1 cellular context compared by ENCODE assay signal in the genomic region with DNA sequence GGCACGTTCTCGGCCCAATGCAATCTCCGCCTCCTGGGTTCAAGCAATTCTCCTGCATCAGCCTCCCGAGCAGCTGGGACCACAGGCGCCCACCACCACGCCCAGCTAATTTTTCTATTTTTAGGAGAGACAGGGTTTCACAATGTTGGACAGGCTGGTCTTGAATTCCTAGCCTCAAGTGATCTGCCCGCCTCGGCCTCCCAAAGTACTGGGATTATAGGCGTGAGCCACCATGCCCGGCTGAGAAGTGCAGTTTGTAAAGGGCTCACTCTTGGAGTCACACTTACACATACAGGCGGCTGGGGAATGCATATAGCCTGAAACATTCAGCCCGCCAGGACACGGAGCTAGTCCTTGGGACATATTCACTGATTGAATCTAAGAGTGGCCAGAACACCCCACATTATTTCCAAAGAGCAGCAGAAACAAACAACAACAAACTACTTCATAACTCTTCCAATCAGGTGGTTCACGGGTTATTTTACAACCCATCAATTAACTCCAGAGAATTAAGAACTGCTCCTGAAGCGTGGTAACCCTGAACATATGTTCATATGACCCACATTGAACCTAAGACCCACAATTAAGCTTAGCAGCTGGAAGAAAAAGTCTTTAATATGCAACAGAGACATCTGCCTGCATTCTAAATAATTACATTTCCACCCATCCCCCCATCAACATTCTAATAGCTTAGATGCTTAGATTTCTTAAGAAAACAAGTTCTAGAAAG.
TF ChIP-seq lines count a peak whose summit lies in the region.

No MANE protein-coding gene starts in this region.

TF ChIP-seq in IMR-90, 13 proteins besides CTCF, POLR2A, EP300 and RAD21:
- TF ChIP-seq RCOR1 (IDR thresholded peaks at IDR 0.05; ENCODE audit: insufficient replicate concordance, low read length) (no peak), BHLHE40 (IDR thresholded peaks at IDR 0.05; ENCODE audit: low read depth, low read length) (no peak), ELK1 (IDR thresholded peaks at IDR 0.05; ENCODE audit: borderline replicate concordance, low read depth, low read length) (no peak), CEBPB (IDR thresholded peaks at IDR 0.05; ENCODE audit: low read depth, low read length) (no peak), MXI1 (IDR thresholded peaks at IDR 0.05; ENCODE audit: borderline replicate concordance, low read depth, low read length) (no peak)
